Comparison of ENCODE assay signal across 28 cellular contexts in genomic region chr7:155725073-155725346, GRCh38.
DNase-seq lines count a peak whose midpoint lies in the region; ATAC-seq and TF ChIP-seq lines count a peak whose summit lies in the region.
"Had no signal": no experiment of that assay in that cellular context is flagged by ENCODE, and none has a peak within 500 bp of the region (broad histone marks: within the 10 kb centered on the region; RNA-seq: fewer than 3 reads in every experiment).

No MANE protein-coding gene starts in this region.

- intact Hi-C loops in esophagus squamous epithelium (cut with DNase I): no loop called here

- peak; percentile 34 for ATAC-seq in GM18517 (IDR thresholded peaks at IDR 0.05; ENCODE audit: unreplicated experiment)
- ATAC-seq in central memory CD8-positive, alpha-beta T cell (replicated peaks; ENCODE audit: extremely low read depth, poor library complexity, severe bottlenecking): no peak
- ATAC-seq in HG03457 (IDR thresholded peaks at IDR 0.05; ENCODE audit: unreplicated experiment): no peak
- no peak for ATAC-seq in GM19397 (IDR thresholded peaks at IDR 0.05; ENCODE audit: unreplicated experiment)
- ATAC-seq: activated CD8-positive, alpha-beta T cell treated with anti-CD3 and anti-CD28 coated beads, Interleukin-2, amount 10 ng/mL, durations not matched to agents 7 days and 5 days had no signal

- peaks cover 38% of the 10 kb centered on the region for H3K4me1 Mint-ChIP-seq in central memory CD8-positive, alpha-beta T cell

- H3K36me3 ChIP-seq in BLaER1: peaks cover 53% of the 10 kb centered on the region
- H3K36me3 ChIP-seq in OCI-LY3 (replicated peaks; ENCODE audit: low read depth, low read length): peaks cover 22% of the 10 kb centered on the region
- H3K36me3 ChIP-seq in esophagus squamous epithelium: peaks cover 0 to 62% (median 0%) of the 10 kb centered on the region in 3 donors
- H3K36me3 ChIP-seq: ovary, uterus had no signal

- H3K9ac ChIP-seq in BLaER1: no peak overlapping the region
- H3K9ac ChIP-seq in OCI-LY3 (ENCODE audit: low read length): no peak overlapping the region

- no peak overlapping the region for H2AFZ ChIP-seq in OCI-LY3 (ENCODE audit: low read depth, low read length)
- H2AFZ ChIP-seq: PC-9 had no signal

- TF ChIP-seq POLR2A in esophagus squamous epithelium (IDR thresholded peaks at IDR 0.05): no peak

- peak overlapping the region; percentile 42 for H3K27ac Mint-ChIP-seq in central memory CD8-positive, alpha-beta T cell (ENCODE audit: low read depth)
- H3K27ac Mint-ChIP-seq: activated CD8-positive, alpha-beta T cell treated with anti-CD3 and anti-CD28 coated beads, Interleukin-2, amount 10 ng/mL, durations not matched to agents 7 days and 5 days; nephron had no signal

- H3K27me3 ChIP-seq in BLaER1 (no peaks in the 10 kb centered on the region), OCI-LY3 (ENCODE audit: low read depth, low read length) (no peaks in the 10 kb centered on the region), esophagus squamous epithelium (no peaks in the 10 kb centered on the region)
- H3K27me3 ChIP-seq: esophagus muscularis mucosa, ovary, uterus had no signal

- no peaks in the 10 kb centered on the region for H3K27me3 Mint-ChIP-seq in central memory CD8-positive, alpha-beta T cell

- H3K4me2 ChIP-seq in BLaER1: peak overlapping the region; percentile 67
- H3K4me2 ChIP-seq in OCI-LY3 (ENCODE audit: low read length): peak overlapping the region; percentile 43
- H3K4me2 ChIP-seq: PC-9, smooth muscle cell had no signal

- H3K9me3 ChIP-seq in BLaER1 (no peaks in the 10 kb centered on the region), OCI-LY3 (ENCODE audit: insufficient read depth, low read length) (peaks cover 5% of the 10 kb centered on the region; the same call in 1 of the 2 replicates), esophagus squamous epithelium (no peaks in the 10 kb centered on the region)
- H3K9me3 ChIP-seq: esophagus muscularis mucosa, ovary, uterus had no signal

- no peak overlapping the region for H3K4me3 Mint-ChIP-seq in central memory CD8-positive, alpha-beta T cell
- H3K4me3 Mint-ChIP-seq: activated CD8-positive, alpha-beta T cell treated with anti-CD3 and anti-CD28 coated beads, Interleukin-2, amount 10 ng/mL, durations not matched to agents 7 days and 5 days; nephron had no signal

- no peaks in the 10 kb centered on the region for H3K9me3 Mint-ChIP-seq in central memory CD8-positive, alpha-beta T cell
- H3K9me3 Mint-ChIP-seq: nephron had no signal

- H3K4me3 ChIP-seq in BLaER1 (no peak overlapping the region), OCI-LY3 (ENCODE audit: low read length) (no peak overlapping the region), esophagus squamous epithelium (no peak overlapping the region)
- H3K4me3 ChIP-seq: coronary artery, esophagus muscularis mucosa, ovary, PC-9, smooth muscle cell, uterus had no signal

- peaks cover 100% of the 10 kb centered on the region for H4K20me1 ChIP-seq in BLaER1
- peaks cover 28% of the 10 kb centered on the region; the same call in 1 of the 2 replicates for H4K20me1 ChIP-seq in OCI-LY3 (ENCODE audit: insufficient read depth, low read length)

- H3K4me1 ChIP-seq in BLaER1 (peaks cover 55% of the 10 kb centered on the region), OCI-LY3 (ENCODE audit: low read length) (peaks cover 35% of the 10 kb centered on the region), esophagus squamous epithelium (no peaks in the 10 kb centered on the region)
- H3K4me1 ChIP-seq: uterus had no signal

- H3K36me3 Mint-ChIP-seq in central memory CD8-positive, alpha-beta T cell (ENCODE audit: insufficient read depth): peaks cover 26% of the 10 kb centered on the region

- TF ChIP-seq CTCF in OCI-LY3 (IDR thresholded peaks at IDR 0.05; ENCODE audit: low read depth, low read length): no peak
- no peak for TF ChIP-seq CTCF in esophagus squamous epithelium (IDR thresholded peaks at IDR 0.05)

- H3K27ac ChIP-seq in BLaER1 (no peak overlapping the region), OCI-LY3 (ENCODE audit: low read length) (no peak overlapping the region), esophagus squamous epithelium (no peak overlapping the region)
- H3K27ac ChIP-seq: coronary artery, esophagus muscularis mucosa, ovary, PC-9, uterus had no signal

- 47 to 81% methylated on average over 2 of the region's 2 CpGs for WGBS in esophagus squamous epithelium, 2 donors

- DNase-seq in central memory CD8-positive, alpha-beta T cell (ENCODE audit: low spot score in 2 of 2): no peak
- DNase-seq in esophagus squamous epithelium (lab: John Stamatoyannopoulos, UW) (no peak), hypothalamus (lab: John Stamatoyannopoulos, UW) (no peak)
- DNase-seq: activated CD4-positive, CD25-positive, alpha-beta regulatory T cell treated with anti-CD3 and anti-CD28 coated beads, Interleukin-2, amount 50 U/mL, for 72 hours; activated CD8-positive, alpha-beta T cell treated with anti-CD3 and anti-CD28 coated beads, Interleukin-2, amount 10 ng/mL, durations not matched to agents 7 days and 5 days; activated naive CD4-positive, alpha-beta T cell; C1 segment of cervical spinal cord; Calu3; GOT3; KG1; NCI-H1092; NCI-H1930; NCI-H69; ovary; PC-9; retina; Right ventricle myocardium superior; SW 1271; uterus had no signal

- peaks cover 18% of the 10 kb centered on the region; the same call in 1 of the 2 replicates for H3K79me2 ChIP-seq in OCI-LY3 (ENCODE audit: low read length)
